8 cellular contexts compared by ENCODE assay signal in genomic region chr6:37168809-37169457, GRCh38. TPM values are rescaled to one million over a fixed set of nuclear protein-coding genes. Genes with fewer than 3 reads are reported as not detected.
DNase-seq lines count a peak whose midpoint lies in the region; ATAC-seq and TF ChIP-seq lines count a peak whose summit lies in the region.

No MANE protein-coding gene starts in this region.

- dilution Hi-C loops in IMR-90 (cut with HindIII; ENCODE audit: low sequenced_read_pairs, unreplicated experiment) = no loop called here

- no peaks in the 10 kb centered on the region for H3K9me3 Mint-ChIP-seq in endodermal cell

- peak overlapping the region; percentile 84 for H3K4ac ChIP-seq in IMR-90 (ENCODE audit: low read depth, low read length)

- ATAC-seq in IMR-90 (ENCODE audit: low read depth) = peak; percentile 9

- H3K27me3 ChIP-seq in IMR-90 (ENCODE audit: control insufficient read depth, insufficient read depth, low read length) = no peaks in the 10 kb centered on the region
- H3K27me3 ChIP-seq in endodermal cell (ENCODE audit: control insufficient read depth, insufficient read depth, low read length, poor library complexity, severe bottlenecking) = no peaks in the 10 kb centered on the region
- no peaks in the 10 kb centered on the region for H3K27me3 ChIP-seq in mucosa of rectum (ENCODE audit: control insufficient read depth in 2 of 2, insufficient read depth in 2 of 2, low read length in 2 of 2)
- H3K27me3 ChIP-seq in tibial artery = no peaks in the 10 kb centered on the region

- H2AK5ac ChIP-seq in IMR-90 (ENCODE audit: low read depth, low read length) = peak overlapping the region; percentile 27

- H3K4me3 ChIP-seq in IMR-90 (ENCODE audit: insufficient read depth, low read depth, low read length) = peak overlapping the region; percentile 50
- H3K4me3 ChIP-seq in endodermal cell (ENCODE audit: low read length) = peak overlapping the region; percentile 77
- H3K4me3 ChIP-seq in mucosa of rectum (ENCODE audit: low read length in 2 of 2) = peak overlapping the region; percentile 70 to 75
- peak overlapping the region; percentile 65 to 89 for H3K4me3 ChIP-seq in tibial artery

- peak overlapping the region; percentile 100 for H3K14ac ChIP-seq in IMR-90 (replicated peaks; ENCODE audit: low read depth, low read length)

- peak overlapping the region; percentile 100 for H3K23ac ChIP-seq in IMR-90 (ENCODE audit: low read depth, low read length)

- BruUV-seq in IMR-90 (replicated peaks; lab: Mats Ljungman, UMichigan) = no TSS peak

- peaks cover 31% of the 10 kb centered on the region for H4K20me1 ChIP-seq in IMR-90 (ENCODE audit: insufficient read depth, low read length)

- H3K9me3 ChIP-seq in IMR-90 (ENCODE audit: control insufficient read depth, insufficient read depth, low read length) = no peaks in the 10 kb centered on the region
- no peaks in the 10 kb centered on the region for H3K9me3 ChIP-seq in endodermal cell (ENCODE audit: control insufficient read depth, low read length)
- no peaks in the 10 kb centered on the region for H3K9me3 ChIP-seq in mucosa of rectum (ENCODE audit: control insufficient read depth in 2 of 2, low read length in 2 of 2)
- no peaks in the 10 kb centered on the region for H3K9me3 ChIP-seq in tibial artery

- H3K4me1 ChIP-seq in IMR-90 (ENCODE audit: control insufficient read depth, insufficient read depth, low read length) = peaks cover 7% of the 10 kb centered on the region
- H3K4me1 ChIP-seq in endodermal cell (ENCODE audit: control insufficient read depth, insufficient read depth, low read length) = peaks cover 2% of the 10 kb centered on the region
- H3K4me1 ChIP-seq in mucosa of rectum (ENCODE audit: control insufficient read depth in 2 of 2, insufficient read depth in 2 of 2, low read length in 2 of 2) = peaks cover 22 to 27% of the 10 kb centered on the region in 2 donors
- H3K4me1 ChIP-seq in tibial artery = peaks cover 0 to 28% (median 18%) of the 10 kb centered on the region in 4 donors

- H3K4me1 Mint-ChIP-seq in endodermal cell = peaks cover 23% of the 10 kb centered on the region

- DNase-seq in COLO668 (lab: John Stamatoyannopoulos, UW; ENCODE audit: unreplicated experiment) = peak; percentile 38
- DNase-seq in IMR-90 = no peak
- peak; percentile 87 for DNase-seq in endodermal cell
- DNase-seq in tibial artery = no peak
- no peak for DNase-seq in D341Med (ENCODE audit: low spot score)
- DNase-seq in SK-N-DZ (ENCODE audit: low spot score) = no peak

- no peaks in the 10 kb centered on the region; the same call in 1 of the 2 replicates for H3K9me1 ChIP-seq in IMR-90 (ENCODE audit: insufficient read depth, low read length)

- H3K27ac ChIP-seq in IMR-90 (ENCODE audit: insufficient read depth, low read length) (peak overlapping the region; percentile 85), VCaP (peak overlapping the region; percentile 92), endodermal cell (ENCODE audit: low read depth, low read length) (peak overlapping the region; percentile 99), mucosa of rectum (ENCODE audit: low read depth in 2 of 2, low read length in 2 of 2) (peak overlapping the region; percentile 86 to 90), tibial artery (peak overlapping the region; percentile 96 to 98)

- CTCF ChIA-PET in IMR-90 (lab: Yijun Ruan, JAX) = interaction anchor here (0.6 to 1.6 kb wide), 4 partner anchors 17 to 147 kb away, joined by 3 to 6 read pairs (median 4); no protein-coding TSS in a partner anchor

- peak overlapping the region; percentile 88 for H2AFZ ChIP-seq in IMR-90 (replicated peaks; ENCODE audit: low read length, poor library complexity)

- H3K36me3 Mint-ChIP-seq in endodermal cell (ENCODE audit: low read depth) = peaks cover 18% of the 10 kb centered on the region

- TF ChIP-seq RAD21 in IMR-90 (IDR thresholded peaks at IDR 0.05; ENCODE audit: low read length) = peak; percentile 30; the same call in 1 of the 2 replicates

- H4K91ac ChIP-seq in IMR-90 (ENCODE audit: insufficient read depth, low read depth, low read length) = peak overlapping the region; percentile 98

- H3K36me3 ChIP-seq in IMR-90 (ENCODE audit: control insufficient read depth, insufficient read depth, low read length) = peaks cover 22% of the 10 kb centered on the region
- peaks cover 26% of the 10 kb centered on the region for H3K36me3 ChIP-seq in endodermal cell (ENCODE audit: control insufficient read depth, insufficient read depth, low read length)
- peaks cover 12 to 16% of the 10 kb centered on the region in 2 donors for H3K36me3 ChIP-seq in mucosa of rectum (ENCODE audit: control insufficient read depth in 2 of 2, insufficient read depth in 2 of 2, low read length in 2 of 2)
- peaks cover 13 to 14% (median 13%) of the 10 kb centered on the region in 3 donors for H3K36me3 ChIP-seq in tibial artery

- peak overlapping the region; percentile 79 for H3K4me2 ChIP-seq in IMR-90 (ENCODE audit: low read depth, low read length)

- H2BK15ac ChIP-seq in IMR-90 (ENCODE audit: low read depth, low read length) = peak overlapping the region; percentile 100

- H2AK9ac ChIP-seq in IMR-90 (replicated peaks; ENCODE audit: low read depth, low read length, poor library complexity) = peak overlapping the region; percentile 97

- in situ Hi-C loops in IMR-90 (cut with MboI; ENCODE audit: low sequenced_read_pairs) = no loop called here

- H4K5ac ChIP-seq in IMR-90 (ENCODE audit: low read depth, low read length) = peak overlapping the region; percentile 78

- peak overlapping the region; percentile 99 for H3K56ac ChIP-seq in IMR-90 (ENCODE audit: extremely low read depth, insufficient read depth, low read length)

- H3K4me3 Mint-ChIP-seq in endodermal cell = peak overlapping the region; percentile 91

- TF ChIP-seq CTCF in IMR-90 (conservative IDR thresholded peaks at IDR 0.05; ENCODE audit: low read depth, low read length) (no peak), VCaP (conservative IDR thresholded peaks at IDR 0.05) (no peak), endodermal cell (conservative IDR thresholded peaks at IDR 0.05) (no peak), tibial artery (IDR thresholded peaks at IDR 0.05) (no peak)

- intact Hi-C loops in IMR-90 (cut with micrococcal nuclease) (loop anchor here (1.0 kb wide), 2 partner anchors 25 to 32 kb away; no protein-coding TSS in a partner anchor), tibial artery (cut with DNase I; ENCODE audit: low total_unique reads) (loop anchor here (2.0 kb wide), 1 partner anchor 66 kb away; no protein-coding TSS in a partner anchor)

- H2BK120ac ChIP-seq in IMR-90 (ENCODE audit: low read depth, low read length) = peak overlapping the region; percentile 96

- peak overlapping the region; percentile 99 for H3K27ac Mint-ChIP-seq in endodermal cell

- peak overlapping the region; percentile 94 for H2BK5ac ChIP-seq in IMR-90 (ENCODE audit: low read depth, low read length, poor library complexity, severe bottlenecking)

- H3K27me3 Mint-ChIP-seq in endodermal cell (ENCODE audit: insufficient read depth) = no peaks in the 10 kb centered on the region

- POLR2A ChIA-PET in IMR-90 (lab: Charles Lee; ENCODE audit: unreplicated experiment) = interaction anchor here (0.7 to 1.0 kb wide), 3 partner anchors 27 to 91 kb away, joined by 4 to 8 read pairs (median 4); no protein-coding TSS in a partner anchor

- H2BK20ac ChIP-seq in IMR-90 (ENCODE audit: low read depth, low read length) = peak overlapping the region; percentile 97

- H4K8ac ChIP-seq in IMR-90 (ENCODE audit: low read depth in 2 of 2, low read length in 2 of 2) = peak overlapping the region; percentile 81 to 92

- peaks cover 15 to 30% of the 10 kb centered on the region in 2 experiments for H3K79me1 ChIP-seq in IMR-90 (ENCODE audit: low read depth in 1 of 2, low read length in 2 of 2)

- H3K18ac ChIP-seq in IMR-90 (ENCODE audit: low read depth, low read length) = peak overlapping the region; percentile 76

- peak; percentile 81 for TF ChIP-seq POLR2A in IMR-90 (IDR thresholded peaks at IDR 0.05; ENCODE audit: low read depth, low read length)

- 0% methylated on average over 9 of the region's 24 CpGs; no CpG with 5 or more reads in 1 of the 2 experiments for WGBS in IMR-90 (ENCODE audit: extremely low coverage in 2 of 2, insufficient read length in 1 of 2), 2 experiments
- 0 to 1% methylated on average over 13 to 24 of the region's 24 CpGs for WGBS in endodermal cell (ENCODE audit: insufficient coverage in 1 of 2, insufficient read length in 1 of 2), 2 experiments

- peak overlapping the region; percentile 77 for H3K9ac ChIP-seq in IMR-90 (ENCODE audit: low read depth, low read length)
- peak overlapping the region; percentile 92 for H3K9ac ChIP-seq in endodermal cell (ENCODE audit: extremely low read depth, low read length, poor library complexity, severe bottlenecking)
- H3K9ac ChIP-seq in mucosa of rectum (ENCODE audit: low read depth in 1 of 2, low read length in 2 of 2) = peak overlapping the region; percentile 72 to 75

TF ChIP-seq in IMR-90, 13 proteins besides CTCF, POLR2A, EP300 and RAD21 (continues in another document):
- TF ChIP-seq RFX5 (IDR thresholded peaks at IDR 0.05; ENCODE audit: low read depth, low read length) (no peak), BHLHE40 (IDR thresholded peaks at IDR 0.05; ENCODE audit: low read depth, low read length) (no peak), ELK1 (IDR thresholded peaks at IDR 0.05; ENCODE audit: borderline replicate concordance, low read depth, low read length) (no peak), MAZ (IDR thresholded peaks at IDR 0.05; ENCODE audit: borderline replicate concordance, low read depth, low read length) (peak; percentile 42), MAFK (IDR thresholded peaks at IDR 0.05; ENCODE audit: low read depth, low read length) (peak; percentile 18; the same call in 1 of the 2 replicates), MXI1 (IDR thresholded peaks at IDR 0.05; ENCODE audit: borderline replicate concordance, low read depth, low read length) (no peak), FOS (IDR thresholded peaks at IDR 0.05; ENCODE audit: low read depth, low read length) (peak; percentile 81)

RNA-seq across cellular contexts. Expression of gene PIM1, which starts 1.0 kb away (rescaled TPM):
- total RNA-seq in IMR-90 (2012; rRNA removed) (6.1 and 7.2 TPM in 2 replicates), endodermal cell (10 to 100 TPM; 43.9 to 65.3 TPM)
- 12.8 and 18.5 TPM in 2 replicates for polyA plus RNA-seq in IMR-90 (2012; rRNA removed)
- polyA plus RNA-seq in IMR-90 (2012; cell fraction: cytosol; rRNA removed) = 12.2 and 21.8 TPM in 2 replicates
- polyA plus RNA-seq in IMR-90 (2012; cell fraction: nucleus; rRNA removed; ENCODE audit: low replicate concordance) = 50.1 and 73.1 TPM in 2 replicates
- 46.6 TPM for polyA plus RNA-seq in endodermal cell (2013, experiment 1 of 2)
- 45.2 TPM for polyA plus RNA-seq in endodermal cell (2013, experiment 2 of 2)
- 39.9 and 44.8 TPM in 2 replicates for polyA plus RNA-seq in SK-N-DZ (2014; cell fraction: cytosol; rRNA removed)
- polyA plus RNA-seq in SK-N-DZ (2014; cell fraction: nucleus; rRNA removed) = 26.9 and 29.4 TPM in 2 replicates

Comparison
In these comparisons a context has a peak if more than half of its experiments do, and no peak if none do; other contexts are left out.
1. DNase-seq: peak in COLO668 (single experiment) and endodermal cell (single experiment); none in IMR-90 (single experiment), tibial artery (0 of 2), D341Med (single experiment) and SK-N-DZ (single experiment).
2. Peak in every context shown above with its lines, with median percentiles within 50 percentile points of each other: H3K27ac ChIP-seq, H3K4me3 ChIP-seq and H3K9ac ChIP-seq.